Comparison of ENCODE assay signal across 8 cellular contexts in the genomic region with DNA sequence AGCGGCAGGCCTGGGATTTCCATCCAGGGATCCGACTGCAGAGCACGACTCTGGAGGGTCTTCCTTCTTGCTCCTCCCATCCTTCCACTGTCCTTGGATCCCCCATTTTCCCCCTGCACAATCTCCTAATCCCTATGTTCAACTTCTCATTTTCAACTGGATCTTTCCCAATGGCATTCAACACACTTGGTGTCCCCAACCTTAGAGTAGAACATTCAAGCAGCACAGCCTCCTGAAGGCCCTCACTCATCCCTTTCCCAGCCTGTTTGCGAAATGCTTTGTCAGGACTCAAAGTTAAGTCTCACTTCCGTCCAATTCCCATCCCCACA. TPM values are rescaled to one million over a fixed set of nuclear protein-coding genes. Genes with fewer than 3 reads are reported as not detected.
DNase-seq lines count a peak whose midpoint lies in the region; ATAC-seq and TF ChIP-seq lines count a peak whose summit lies in the region.

No MANE protein-coding gene starts in this region.

- H3K36me3 Mint-ChIP-seq in Calu3 (ENCODE audit: insufficient read depth, unreplicated experiment) (peaks cover 90% of the 10 kb centered on the region), endothelial cell (ENCODE audit: low read depth, unreplicated experiment) (peaks cover 21% of the 10 kb centered on the region)

- H3K4me1 Mint-ChIP-seq in Calu3 (ENCODE audit: low read depth, unreplicated experiment): peaks cover 28% of the 10 kb centered on the region
- peaks cover 20% of the 10 kb centered on the region for H3K4me1 Mint-ChIP-seq in endothelial cell (ENCODE audit: unreplicated experiment)

- H3K9me3 ChIP-seq in OCI-LY7 (ENCODE audit: low read length) (no peaks in the 10 kb centered on the region), ovary (no peaks in the 10 kb centered on the region)

- H3K9me3 Mint-ChIP-seq in Calu3 (ENCODE audit: low read depth, unreplicated experiment) (no peaks in the 10 kb centered on the region), endothelial cell (ENCODE audit: unreplicated experiment) (no peaks in the 10 kb centered on the region)

- H4K20me1 ChIP-seq in OCI-LY7 (ENCODE audit: insufficient read depth, low read length): no peaks in the 10 kb centered on the region

- intact Hi-C loops in Calu3 (cut with micrococcal nuclease; ENCODE audit: unreplicated experiment): loop anchor here (2.0 kb wide), 1 partner anchor 30 kb away; no protein-coding TSS in a partner anchor
- intact Hi-C loops in OCI-LY7 (cut with micrococcal nuclease; ENCODE audit: unreplicated experiment): loop anchor here (5.0 kb wide), 2 partner anchors 229 to 259 kb away; partner anchors contain the start of gene ACAD9
- intact Hi-C loops in ovary (cut with DNase I): loop anchor here in 1 of 4 donors (5.0 kb wide), 1 partner anchor 179 kb away; no protein-coding TSS in a partner anchor

- WGBS in ovary, 3 donors: 23 to 26% (median 24%) methylated on average over 5 of the region's 5 CpGs

- TF ChIP-seq POLR2A in ovary (IDR thresholded peaks at IDR 0.05): no peak

- H3K79me2 ChIP-seq in OCI-LY7 (ENCODE audit: insufficient read depth, low read depth, low read length): peaks cover 8% of the 10 kb centered on the region; the same call in 1 of the 2 replicates

- TF ChIP-seq CTCF in Calu3 (IDR thresholded peaks at IDR 0.05; ENCODE audit: unreplicated experiment): no peak
- TF ChIP-seq CTCF in OCI-LY7 (conservative IDR thresholded peaks at IDR 0.05; ENCODE audit: low read length): no peak
- no peak for TF ChIP-seq CTCF in endothelial cell (IDR thresholded peaks at IDR 0.05; ENCODE audit: unreplicated experiment)
- TF ChIP-seq CTCF in ovary (IDR thresholded peaks at IDR 0.05): no peak

- H3K4me1 ChIP-seq in OCI-LY7 (ENCODE audit: insufficient read depth, low read length, poor library complexity, severe bottlenecking) (peaks cover 21% of the 10 kb centered on the region), ovary (ENCODE audit: insufficient read depth) (peaks cover 13% of the 10 kb centered on the region)

- peaks cover 56% of the 10 kb centered on the region for H3K36me3 ChIP-seq in OCI-LY7 (ENCODE audit: insufficient read depth, low read length)
- H3K36me3 ChIP-seq in ovary: no peaks in the 10 kb centered on the region

- peak overlapping the region; percentile 86 for H3K4me3 Mint-ChIP-seq in Calu3 (ENCODE audit: low read depth, unreplicated experiment)
- H3K4me3 Mint-ChIP-seq in endothelial cell (ENCODE audit: unreplicated experiment): peak overlapping the region; percentile 96

- DNase-seq in Calu3 (no peak), OCI-LY7 (ENCODE audit: low spot score) (no peak), endothelial cell (ENCODE audit: low spot score) (no peak), ovary (no peak), DMS153 treated with DMSO at 0.1 percent for 48 hours (lab: John Stamatoyannopoulos, UW; ENCODE audit: unreplicated experiment) (no peak), hepatic stellate cell (ENCODE audit: low spot score) (no peak)

- H3K27me3 Mint-ChIP-seq in Calu3 (ENCODE audit: unreplicated experiment): no peaks in the 10 kb centered on the region
- H3K27me3 Mint-ChIP-seq in endothelial cell (ENCODE audit: unreplicated experiment): peaks cover 6% of the 10 kb centered on the region

- ATAC-seq in GM19455 (IDR thresholded peaks at IDR 0.05; ENCODE audit: unreplicated experiment): no peak
- ATAC-seq in HG02798 (IDR thresholded peaks at IDR 0.05; ENCODE audit: poor library complexity, unreplicated experiment): no peak

- CTCF ChIA-PET in Calu3 (lab: Charles Lee) (interaction anchor here (0.7 to 1.5 kb wide), 8 partner anchors 10 to 235 kb away, joined by 3 to 14 read pairs (median 6); partner anchors contain the start of gene RPN1), OCI-LY7 (lab: Charles Lee; ENCODE audit: unreplicated experiment) (interaction anchor here (0.6 to 1.2 kb wide), 3 partner anchors 18 to 381 kb away, joined by 3 to 4 read pairs (median 4); no protein-coding TSS in a partner anchor)

- BruUV-seq in Calu3 (replicated peaks; lab: Mats Ljungman, UMichigan) (no TSS peak), OCI-LY7 (replicated peaks; lab: Mats Ljungman, UMichigan) (no TSS peak)

- H3K27ac ChIP-seq in OCI-LY7 (ENCODE audit: low read depth, low read length, poor library complexity, severe bottlenecking) (peak overlapping the region; percentile 52), ovary (peak overlapping the region in 1 of 2 donors; percentile 60)

- H3K4me2 ChIP-seq in OCI-LY7 (ENCODE audit: low read length): peak overlapping the region; percentile 94

- TF ChIP-seq EP300 in ovary (IDR thresholded peaks at IDR 0.05): no peak

- POLR2A ChIA-PET in OCI-LY7 (lab: Charles Lee): interaction anchor here (1.3 kb wide), 1 partner anchor 9 kb away, joined by 3 read pairs; no protein-coding TSS in a partner anchor

- no peaks in the 10 kb centered on the region for H3K9me2 ChIP-seq in OCI-LY7 (ENCODE audit: insufficient read depth, low read length)

- peak overlapping the region; percentile 89 for H3K4me3 ChIP-seq in OCI-LY7 (ENCODE audit: low read depth, low read length, poor library complexity, severe bottlenecking)
- peak overlapping the region; percentile 94 for H3K4me3 ChIP-seq in ovary

- H3K27ac Mint-ChIP-seq in Calu3 (ENCODE audit: unreplicated experiment) (peak overlapping the region; percentile 56), endothelial cell (ENCODE audit: unreplicated experiment) (peak overlapping the region; percentile 70)

- H3K27me3 ChIP-seq in ovary: no peaks in the 10 kb centered on the region

- peak overlapping the region; percentile 80; the same call in 1 of the 2 replicates for H2AFZ ChIP-seq in OCI-LY7 (ENCODE audit: low read length)

RNA-seq across cellular contexts. Expression of gene RPN1, which starts 32.3 kb away (rescaled TPM):
- total RNA-seq in Calu3 (2022) (449 and 474 TPM in 2 replicates), OCI-LY7 (2022) (115 and 123 TPM in 2 replicates), endothelial cell (ENCODE audit: unreplicated experiment) (250 TPM), ovary (100 to 1,000 TPM; 124 to 182 (median 134) TPM)
- 148 and 149 TPM in 2 replicates for total RNA-seq in OCI-LY7 (2014; rRNA removed; shearing (Covaris generic))
- 100 to 1,000 TPM; 119 to 237 TPM for polyA plus RNA-seq in ovary
